1 cellular context compared by ENCODE assay signal in the genomic region with DNA sequence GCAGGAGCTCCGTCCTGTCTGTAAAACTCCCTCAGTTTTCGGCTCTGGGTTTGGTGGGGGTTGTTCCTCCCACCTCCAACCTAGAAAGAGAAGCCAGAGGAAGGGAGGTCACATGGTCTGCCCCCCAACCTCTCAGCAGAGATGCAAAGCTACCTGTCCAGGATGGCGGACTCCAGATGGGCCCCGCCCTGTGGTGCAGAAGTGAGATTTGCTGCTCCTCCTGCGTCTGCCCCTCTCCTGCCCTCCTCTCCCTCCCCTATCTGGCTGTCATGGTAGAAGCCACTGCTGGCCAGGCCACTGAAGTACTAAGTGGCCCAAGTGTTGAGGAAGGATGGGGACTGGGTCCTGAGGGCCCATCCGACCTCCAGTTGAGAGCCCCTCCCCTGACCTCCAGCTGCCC.
TF ChIP-seq lines count a peak whose summit lies in the region.

No MANE protein-coding gene starts in this region.

TF ChIP-seq in A549, 52 proteins besides CTCF, POLR2A, EP300 and RAD21 (continued from another document):
- TF ChIP-seq NPAS2 (CRISPR knock-in tag; IDR thresholded peaks at IDR 0.05; ENCODE audit: borderline replicate concordance): no peak
- TF ChIP-seq CHD4 (IDR thresholded peaks at IDR 0.05; ENCODE audit: borderline replicate concordance): no peak
- no peak for TF ChIP-seq TP53 (CRISPR knock-in tag; IDR thresholded peaks at IDR 0.05)
- TF ChIP-seq CEBPB (IDR thresholded peaks at IDR 0.05): no peak
- no peak for TF ChIP-seq TFCP2L1 (CRISPR knock-in tag; IDR thresholded peaks at IDR 0.05)
- TF ChIP-seq, protein P1, sequence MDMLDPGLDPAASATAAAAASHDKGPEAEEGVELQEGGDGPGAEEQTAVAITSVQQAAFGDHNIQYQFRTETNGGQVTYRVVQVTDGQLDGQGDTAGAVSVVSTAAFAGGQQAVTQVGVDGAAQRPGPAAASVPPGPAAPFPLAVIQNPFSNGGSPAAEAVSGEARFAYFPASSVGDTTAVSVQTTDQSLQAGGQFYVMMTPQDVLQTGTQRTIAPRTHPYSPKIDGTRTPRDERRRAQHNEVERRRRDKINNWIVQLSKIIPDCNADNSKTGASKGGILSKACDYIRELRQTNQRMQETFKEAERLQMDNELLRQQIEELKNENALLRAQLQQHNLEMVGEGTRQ (IDR thresholded peaks at IDR 0.05): no peak
- no peak for TF ChIP-seq HOXB5 (CRISPR knock-in tag; IDR thresholded peaks at IDR 0.05)
- no peak for TF ChIP-seq EHF (CRISPR knock-in tag; IDR thresholded peaks at IDR 0.05)
- TF ChIP-seq GATA3 (IDR thresholded peaks at IDR 0.05; ENCODE audit: borderline replicate concordance): no peak
- TF ChIP-seq HDAC2 (IDR thresholded peaks at IDR 0.05): no peak
- TF ChIP-seq, protein P2, sequence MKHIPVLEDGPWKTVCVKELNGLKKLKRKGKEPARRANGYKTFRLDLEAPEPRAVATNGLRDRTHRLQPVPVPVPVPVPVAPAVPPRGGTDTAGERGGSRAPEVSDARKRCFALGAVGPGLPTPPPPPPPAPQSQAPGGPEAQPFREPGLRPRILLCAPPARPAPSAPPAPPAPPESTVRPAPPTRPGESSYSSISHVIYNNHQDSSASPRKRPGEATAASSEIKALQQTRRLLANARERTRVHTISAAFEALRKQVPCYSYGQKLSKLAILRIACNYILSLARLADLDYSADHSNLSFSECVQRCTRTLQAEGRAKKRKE (CRISPR knock-in tag; IDR thresholded peaks at IDR 0.05; ENCODE audit: low read depth): no peak
- TF ChIP-seq BHLHE40 (IDR thresholded peaks at IDR 0.05; ENCODE audit: low read depth, low read length): no peak
TF ChIP-seq in A549: peak in this region for 0.
